ENCODE assay signal across 8 cellular contexts in the genomic region with DNA sequence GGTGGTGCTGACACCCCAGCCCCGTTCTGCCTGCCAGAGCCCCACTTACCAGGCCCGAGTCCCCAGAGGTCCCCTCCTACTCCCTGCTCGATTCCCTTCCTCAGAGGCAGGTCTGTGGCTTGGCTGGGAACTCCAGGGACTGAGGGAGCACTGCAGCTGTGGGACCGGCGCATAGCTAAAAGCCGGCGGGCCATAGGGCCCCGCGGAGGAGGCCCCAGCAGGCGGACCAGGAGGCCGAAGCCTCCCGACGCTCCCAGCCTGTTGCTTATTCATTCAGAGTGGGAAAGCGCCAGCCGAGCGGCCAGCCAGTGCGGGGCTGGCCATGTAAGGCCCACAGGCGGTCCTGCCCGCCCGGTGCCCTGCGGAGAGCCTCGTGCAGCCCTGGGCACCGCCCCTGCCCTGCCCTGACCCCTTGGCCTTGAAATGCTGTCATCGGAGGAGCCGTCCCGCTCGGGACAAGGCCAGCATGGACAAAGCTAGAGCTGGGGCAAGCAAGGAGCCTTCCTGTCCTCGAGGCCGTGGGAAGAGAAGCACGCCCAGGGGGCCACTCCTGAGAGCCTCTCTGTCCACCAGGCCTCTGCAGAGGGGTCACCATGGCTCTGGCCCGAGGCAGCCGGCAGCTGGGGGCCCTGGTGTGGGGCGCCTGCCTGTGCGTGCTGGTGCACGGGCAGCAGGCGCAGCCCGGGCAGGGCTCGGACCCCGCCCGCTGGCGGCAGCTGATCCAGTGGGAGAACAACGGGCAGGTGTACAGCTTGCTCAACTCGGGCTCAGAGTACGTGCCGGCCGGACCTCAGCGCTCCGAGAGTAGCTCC. TPM values are rescaled to one million over a fixed set of nuclear protein-coding genes. Genes with fewer than 3 reads are reported as not detected.
DNase-seq lines count a peak whose midpoint lies in the region; ATAC-seq and TF ChIP-seq lines count a peak whose summit lies in the region.

A gene with protein sequence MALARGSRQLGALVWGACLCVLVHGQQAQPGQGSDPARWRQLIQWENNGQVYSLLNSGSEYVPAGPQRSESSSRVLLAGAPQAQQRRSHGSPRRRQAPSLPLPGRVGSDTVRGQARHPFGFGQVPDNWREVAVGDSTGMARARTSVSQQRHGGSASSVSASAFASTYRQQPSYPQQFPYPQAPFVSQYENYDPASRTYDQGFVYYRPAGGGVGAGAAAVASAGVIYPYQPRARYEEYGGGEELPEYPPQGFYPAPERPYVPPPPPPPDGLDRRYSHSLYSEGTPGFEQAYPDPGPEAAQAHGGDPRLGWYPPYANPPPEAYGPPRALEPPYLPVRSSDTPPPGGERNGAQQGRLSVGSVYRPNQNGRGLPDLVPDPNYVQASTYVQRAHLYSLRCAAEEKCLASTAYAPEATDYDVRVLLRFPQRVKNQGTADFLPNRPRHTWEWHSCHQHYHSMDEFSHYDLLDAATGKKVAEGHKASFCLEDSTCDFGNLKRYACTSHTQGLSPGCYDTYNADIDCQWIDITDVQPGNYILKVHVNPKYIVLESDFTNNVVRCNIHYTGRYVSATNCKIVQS (plus strand): TSS at position 272 of the 812 bp plus-strand sequence. CDS start 322 bp downstream, at position 594.

- peak within 1 kb of the TSS; percentile 86 for H3K23ac ChIP-seq in neuronal stem cell (ENCODE audit: low read depth, low read length, poor library complexity)

- H3K27me3 Mint-ChIP-seq in Caco-2 (ENCODE audit: insufficient read depth, unreplicated experiment) = peaks cover 10% of the 10 kb centered on the region
- no peaks in the 10 kb centered on the region for H3K27me3 Mint-ChIP-seq in activated naive CD8-positive, alpha-beta T cell

- POLR2A ChIA-PET in Caco-2 (lab: Charles Lee) = no interaction called here

- H3K9me3 ChIP-seq in Caco-2 (no peaks in the 10 kb centered on the region), neuronal stem cell (replicated peaks in 1 of 2; ENCODE audit: control insufficient read depth in 2 of 2, insufficient read depth in 1 of 2, low read depth in 1 of 2, low read length in 2 of 2) (no peaks in the 10 kb centered on the region)

- intact Hi-C loops in Caco-2 (cut with micrococcal nuclease; ENCODE audit: unreplicated experiment) = no loop called here
- intact Hi-C loops in Right ventricle myocardium inferior (cut with DNase I) = no loop called here

- H3K4me1 Mint-ChIP-seq in Caco-2 (ENCODE audit: low read depth, unreplicated experiment) = no peaks in the 10 kb centered on the region
- H3K4me1 Mint-ChIP-seq in activated naive CD8-positive, alpha-beta T cell (ENCODE audit: low read depth) = peaks cover 37% of the 10 kb centered on the region

- peak within 1 kb of the TSS; percentile 99 for H3K18ac ChIP-seq in neuronal stem cell (ENCODE audit: low read length)

- H3K4me1 ChIP-seq in Caco-2 = peaks cover 6% of the 10 kb centered on the region
- H3K4me1 ChIP-seq in KMS-11 (ENCODE audit: low read depth, poor library complexity, severe bottlenecking) = no peaks in the 10 kb centered on the region
- H3K4me1 ChIP-seq in neuronal stem cell (ENCODE audit: control insufficient read depth in 2 of 2, insufficient read depth in 1 of 2, low read depth in 1 of 2, low read length in 2 of 2) = peaks cover 48 to 49% of the 10 kb centered on the region in 2 donors

- H2AFZ ChIP-seq in KMS-11 (ENCODE audit: low read depth) (peak within 1 kb of the TSS; percentile 41; the same call in 1 of the 2 replicates), neuronal stem cell (ENCODE audit: low read length) (peak within 1 kb of the TSS; percentile 97)

- peak within 1 kb of the TSS; percentile 91 for H2BK5ac ChIP-seq in neuronal stem cell (ENCODE audit: low read length)

- no peaks in the 10 kb centered on the region for H4K20me1 ChIP-seq in KMS-11 (ENCODE audit: insufficient read depth)

- TF ChIP-seq CTCF in Caco-2 (IDR thresholded peaks at IDR 0.05; ENCODE audit: insufficient read depth in 1 of 2, low read depth in 1 of 2, low read length in 1 of 2, severe bottlenecking in 1 of 2, unreplicated experiment in 1 of 2) (no peak), KMS-11 (conservative IDR thresholded peaks at IDR 0.05; ENCODE audit: low read depth, low read length) (no peak)

- H2BK120ac ChIP-seq in neuronal stem cell (ENCODE audit: low read depth, low read length) = peak within 1 kb of the TSS; percentile 95

- ATAC-seq in Right ventricle myocardium inferior = peak; percentile 62
- ATAC-seq in GM18502 (IDR thresholded peaks at IDR 0.05; ENCODE audit: poor library complexity, unreplicated experiment) = no peak

- no peak within 1 kb of the TSS for H3K27ac Mint-ChIP-seq in Caco-2 (ENCODE audit: unreplicated experiment)
- no peak within 1 kb of the TSS for H3K27ac Mint-ChIP-seq in activated naive CD8-positive, alpha-beta T cell

- H2BK12ac ChIP-seq in neuronal stem cell (ENCODE audit: low read length) = peak within 1 kb of the TSS; percentile 91

- H3K14ac ChIP-seq in neuronal stem cell (ENCODE audit: low read length) = peak within 1 kb of the TSS; percentile 97

- no peaks in the 10 kb centered on the region for H3K27me3 ChIP-seq in Caco-2 (replicated peaks; ENCODE audit: control insufficient read depth, insufficient read depth, low read length)
- H3K27me3 ChIP-seq in KMS-11 (ENCODE audit: insufficient read depth, low read depth) = peaks cover 8% of the 10 kb centered on the region; the same call in 1 of the 2 replicates
- peaks cover 0 to 12% (median 2%) of the 10 kb centered on the region in 3 experiments for H3K27me3 ChIP-seq in neuronal stem cell (ENCODE audit: control insufficient read depth in 3 of 3, insufficient read depth in 3 of 3, low read depth in 1 of 3, low read length in 3 of 3)

- no peaks in the 10 kb centered on the region for H3K9me3 Mint-ChIP-seq in Caco-2 (ENCODE audit: unreplicated experiment)
- H3K9me3 Mint-ChIP-seq in activated naive CD8-positive, alpha-beta T cell (ENCODE audit: low read depth) = no peaks in the 10 kb centered on the region

- DNase-seq in Caco-2 (peak; percentile 48 to 54), Right ventricle myocardium inferior (ENCODE audit: missing footprints) (peak; percentile 90), neuronal stem cell (ENCODE audit: low spot score) (peak; percentile 64), NCI-H1048 (lab: John Stamatoyannopoulos, UW) (no peak), NCI-H1092 (lab: John Stamatoyannopoulos, UW) (no peak)

- H3K4me3 Mint-ChIP-seq in Caco-2 (ENCODE audit: unreplicated experiment) = peak within 1 kb of the TSS; percentile 73
- H3K4me3 Mint-ChIP-seq in activated naive CD8-positive, alpha-beta T cell = peak within 1 kb of the TSS; percentile 72

- H2BK15ac ChIP-seq in neuronal stem cell (ENCODE audit: low read length) = peak within 1 kb of the TSS; percentile 94

- H3K36me3 ChIP-seq in Caco-2 (ENCODE audit: control insufficient read depth, insufficient read depth, low read length) (no peaks in the 10 kb centered on the region), KMS-11 (ENCODE audit: insufficient read depth) (no peaks in the 10 kb centered on the region), neuronal stem cell (replicated peaks in 1 of 2; ENCODE audit: control insufficient read depth in 2 of 2, insufficient read depth in 2 of 2, low read length in 2 of 2) (no peaks in the 10 kb centered on the region)

- peak within 1 kb of the TSS; percentile 77 for H3K4ac ChIP-seq in neuronal stem cell (ENCODE audit: low read length)

- H3K4me3 ChIP-seq in Caco-2 (ENCODE audit: low read depth, low read length) (peak within 1 kb of the TSS; percentile 55), KMS-11 (IDR thresholded peaks at IDR 0.05; ENCODE audit: insufficient read depth, low read depth, low read length) (no peak within 1 kb of the TSS), neuronal stem cell (ENCODE audit: low read length in 2 of 2) (peak within 1 kb of the TSS; percentile 82 to 86)

- no peak within 1 kb of the TSS for H4K8ac ChIP-seq in neuronal stem cell (ENCODE audit: low read depth, low read length)

- peaks cover 6% of the 10 kb centered on the region for H3K79me1 ChIP-seq in neuronal stem cell (ENCODE audit: low read depth, low read length)

- H3K9ac ChIP-seq in KMS-11 (no peak within 1 kb of the TSS), neuronal stem cell (ENCODE audit: low read depth, low read length, poor library complexity) (peak within 1 kb of the TSS; percentile 93)

- no peaks in the 10 kb centered on the region for H3K36me3 Mint-ChIP-seq in Caco-2 (ENCODE audit: insufficient read depth, unreplicated experiment)
- H3K36me3 Mint-ChIP-seq in activated naive CD8-positive, alpha-beta T cell = no peaks in the 10 kb centered on the region

- H3K79me2 ChIP-seq in KMS-11 (ENCODE audit: insufficient read depth, low read depth) = no peaks in the 10 kb centered on the region

- H2AK5ac ChIP-seq in neuronal stem cell (ENCODE audit: low read depth, low read length) = peak within 1 kb of the TSS; percentile 88

- H3K27ac ChIP-seq in KMS-11 = no peak within 1 kb of the TSS
- peak within 1 kb of the TSS; percentile 39 for H3K27ac ChIP-seq in neuronal stem cell (replicated peaks; ENCODE audit: low read length)

- CTCF ChIA-PET in Caco-2 (lab: Charles Lee) = interaction anchor here (0.6 to 2.6 kb wide), 2 partner anchors 53 to 290 kb away, joined by 3 to 14 read pairs; partner anchors contain the start of gene TBC1D21

- no CpG with 5 or more reads among the region's 48 CpGs for WGBS in neuronal stem cell (ENCODE audit: extremely low coverage in 2 of 2, insufficient read length in 2 of 2, insufficient replicate concordance in 1 of 2), 2 donors

- H3K4me2 ChIP-seq in KMS-11 (no peak within 1 kb of the TSS), neuronal stem cell (ENCODE audit: insufficient read depth, low read length, poor library complexity, severe bottlenecking) (peak within 1 kb of the TSS; percentile 94)

- BruUV-seq in Caco-2 (replicated peaks; lab: Mats Ljungman, UMichigan) = no TSS peak

- no peak within 1 kb of the TSS for H4K91ac ChIP-seq in neuronal stem cell (ENCODE audit: low read depth, low read length, poor library complexity)

RNA-seq across cellular contexts. Expression of the gene that starts here (rescaled TPM):
- total RNA-seq in Caco-2 (2022) (1.3 and 3.7 TPM in 2 replicates), Right ventricle myocardium inferior (15.9 TPM)
- 67.0 TPM for polyA plus RNA-seq in neuronal stem cell (2013, experiment 1 of 2)
- polyA plus RNA-seq in neuronal stem cell (2013, experiment 2 of 2) = 68.3 TPM

Comparison
In these comparisons a context has a peak if more than half of its experiments do, and no peak if none do; other contexts are left out.
1. DNase-seq: peak in Caco-2 (2 of 2), Right ventricle myocardium inferior (single experiment) and neuronal stem cell (single experiment); none in NCI-H1048 (single experiment) and NCI-H1092 (single experiment).